ENCODE assay signal across 8 cellular contexts in genomic region chr1:151611288-151611790, GRCh38. TPM values are rescaled to one million over a fixed set of nuclear protein-coding genes. Genes with fewer than 3 reads are reported as not detected.
A peak's percentile ranks its signal among the peaks of the same experiment; 100 is the strongest.
DNase-seq lines count a peak whose midpoint lies in the region; ATAC-seq, FAIRE-seq and TF ChIP-seq lines count a peak whose summit lies in the region.

No MANE protein-coding gene starts in this region.

- H3K36me3 ChIP-seq in endodermal cell (ENCODE audit: control insufficient read depth, insufficient read depth, low read length), result no peaks in the 10 kb centered on the region

- WGBS in endodermal cell (ENCODE audit: insufficient coverage in 1 of 2, insufficient read length in 1 of 2), 2 experiments, result 67 to 76% methylated on average over 4 to 5 of the region's 6 CpGs

- no peak for ATAC-seq in naive B cell (ENCODE audit: low read depth in 2 of 2)

- DNase-seq in HFFc6, result peak; percentile 28
- peak; percentile 100 for DNase-seq in SIG-M5 (lab: John Stamatoyannopoulos, UW)
- DNase-seq in endodermal cell, result no peak
- DNase-seq in naive B cell, result peak; percentile 3
- no peak for DNase-seq in GM12892 (ENCODE audit: insufficient read length)
- DNase-seq in NK-92 treated with Interleukin-12 subunit alpha and Interleukin-12 subunit beta, amount 100 ng/mL, for 24 hours (lab: John Stamatoyannopoulos, UW), result no peak
- DNase-seq in NCI-H2196 (lab: John Stamatoyannopoulos, UW; ENCODE audit: unreplicated experiment), result no peak
- no peak for DNase-seq in cortex of kidney (lab: John Stamatoyannopoulos, UW)

- peak overlapping the region; percentile 71 for H3K27ac Mint-ChIP-seq in HFFc6
- H3K27ac Mint-ChIP-seq in endodermal cell, result no peak overlapping the region
- H3K27ac Mint-ChIP-seq in naive B cell, result peak overlapping the region in 5 of 6 donors; percentile 71 to 94 (median 79)

- peaks cover 62% of the 10 kb centered on the region for H3K4me1 Mint-ChIP-seq in HFFc6 (ENCODE audit: low read depth)
- peaks cover 15% of the 10 kb centered on the region for H3K4me1 Mint-ChIP-seq in endodermal cell
- peaks cover 22 to 27% (median 24%) of the 10 kb centered on the region in 3 donors for H3K4me1 Mint-ChIP-seq in naive B cell

- no peaks in the 10 kb centered on the region for H3K9me3 Mint-ChIP-seq in HFFc6
- no peaks in the 10 kb centered on the region for H3K9me3 Mint-ChIP-seq in endodermal cell
- no peaks in the 10 kb centered on the region for H3K9me3 Mint-ChIP-seq in naive B cell

- no peak for TF ChIP-seq CTCF in HFFc6 (IDR thresholded peaks at IDR 0.05)
- TF ChIP-seq CTCF in endodermal cell (conservative IDR thresholded peaks at IDR 0.05), result no peak

- H3K9me3 ChIP-seq in endodermal cell (ENCODE audit: control insufficient read depth, low read length), result no peaks in the 10 kb centered on the region

- H3K27me3 Mint-ChIP-seq in HFFc6 (ENCODE audit: insufficient read depth) (no peaks in the 10 kb centered on the region; the same call in 1 of the 2 replicates), endodermal cell (ENCODE audit: insufficient read depth) (no peaks in the 10 kb centered on the region), naive B cell (peaks cover 19 to 24% (median 21%) of the 10 kb centered on the region in 3 donors)

- no peak for FAIRE-seq in GM12892 (lab: Jason Lieb, UNC)

- no peak overlapping the region for H3K4me3 ChIP-seq in endodermal cell (ENCODE audit: low read length)

- no peak overlapping the region for H3K9ac ChIP-seq in endodermal cell (ENCODE audit: extremely low read depth, low read length, poor library complexity, severe bottlenecking)

- H3K27ac ChIP-seq in endodermal cell (ENCODE audit: low read depth, low read length), result no peak overlapping the region

- no peaks in the 10 kb centered on the region for H3K4me1 ChIP-seq in endodermal cell (ENCODE audit: control insufficient read depth, insufficient read depth, low read length)

- no peaks in the 10 kb centered on the region for H3K27me3 ChIP-seq in endodermal cell (ENCODE audit: control insufficient read depth, insufficient read depth, low read length, poor library complexity, severe bottlenecking)

- H3K4me3 Mint-ChIP-seq in HFFc6 (peak overlapping the region; percentile 93), endodermal cell (peak overlapping the region; percentile 93), naive B cell (peak overlapping the region; percentile 91 to 99 (median 96))

- H3K36me3 Mint-ChIP-seq in HFFc6 (ENCODE audit: low read depth) (peaks cover 12% of the 10 kb centered on the region), endodermal cell (ENCODE audit: low read depth) (no peaks in the 10 kb centered on the region), naive B cell (peaks cover 0 to 10% of the 10 kb centered on the region in 2 donors)

- no peak for TF ChIP-seq POLR2A in GM12892 (IDR thresholded peaks at IDR 0.05; ENCODE audit: low read depth, low read length)

RNA-seq across cellular contexts. Expression of gene SNX27, which starts 0.5 kb away (rescaled TPM):
- 10 to 100 TPM; 29.2 to 31.8 (median 31.0) TPM for total RNA-seq in HFFc6 (2021; fragmentation: NEBNext Ultra II Directional; extraction: Animal tissue kit (Norgen Biotek cat#: 25700))
- 10 to 100 TPM; 41.2 to 47.3 TPM for total RNA-seq in endodermal cell
- polyA plus RNA-seq in endodermal cell (2013, experiment 1 of 2), result 19.0 TPM
- polyA plus RNA-seq in endodermal cell (2013, experiment 2 of 2), result 22.0 TPM
- polyA plus RNA-seq in naive B cell (ENCODE audit: low read depth in 6 of 6), result 10 to 100 TPM in 5 of 6 donors, 1 to 10 TPM in 1; 4.2 to 17.2 (median 13.1) TPM
- polyA plus RNA-seq in GM12892 (2012; ENCODE audit: missing spikeins), result 9.7 TPM

Comparison
In these comparisons a context has a peak if more than half of its experiments do, and no peak if none do; other contexts are left out.
1. DNase-seq: peak in HFFc6 (single experiment), SIG-M5 (single experiment) and naive B cell (single experiment); none in endodermal cell (single experiment), GM12892 (single experiment), NK-92 treated with Interleukin-12 subunit alpha and Interleukin-12 subunit beta, amount 100 ng/mL, for 24 hours (single experiment), NCI-H2196 (single experiment) and cortex of kidney (single experiment).
2. Peak in every context shown above with its lines, with median percentiles within 50 percentile points of each other: H3K4me3 Mint-ChIP-seq.